ENCODE assay signal across 27 cellular contexts in genomic region chr7:138796038-138796580, GRCh38. TPM values are rescaled to one million over a fixed set of nuclear protein-coding genes. Genes with fewer than 3 reads are reported as not detected.
"Had no signal": no experiment of that assay in that cellular context is flagged by ENCODE, and none has a peak within 500 bp of the region (broad histone marks: within the 10 kb centered on the region; RNA-seq: fewer than 3 reads in every experiment).

No MANE protein-coding gene starts in this region.

- ATAC-seq: effector memory CD8-positive, alpha-beta T cell; gastroesophageal sphincter; left colon; naive thymus-derived CD4-positive, alpha-beta T cell; right cardiac atrium; stimulated activated naive B cell treated with anti-CD40 and anti-IgM and Interleukin-4, amounts not matched to agents 10 μg/mL and 1 μg/mL and 100 μg/mL, for 72 hours; stimulated activated naive CD8-positive, alpha-beta T cell treated with anti-CD3 and anti-CD28 coated beads, Interleukin-15, amount 100 ng/mL, for 72 hours had no signal

- H3K36me3 ChIP-seq: esophagus squamous epithelium, gastroesophageal sphincter, tibial nerve had no signal

- H3K9me3 ChIP-seq: esophagus squamous epithelium, gastroesophageal sphincter, testis, tibial nerve had no signal

- H3K27ac ChIP-seq: epithelial cell of prostate, esophagus squamous epithelium, gastroesophageal sphincter, testis, tibial nerve had no signal

- H3K36me3 Mint-ChIP-seq: immature natural killer cell; stimulated activated naive B cell treated with anti-CD40 and anti-IgM and Interleukin-4, amounts not matched to agents 10 μg/mL and 1 μg/mL and 100 μg/mL, for 72 hours had no signal

- DNase-seq: effector memory CD8-positive, alpha-beta T cell; esophagus squamous epithelium; foreskin fibroblast; immature natural killer cell; left colon; naive thymus-derived CD4-positive, alpha-beta T cell; nephron progenitor cell; right cardiac atrium; stimulated activated CD4-positive, alpha-beta T cell treated with anti-CD3 and anti-CD28 coated beads, Interleukin-15, amount 100 ng/mL, for 24 hours; stimulated activated CD4-positive, alpha-beta T cell treated with anti-CD3 and anti-CD28 coated beads, Interleukin-1b, Interleukin-23, amount 100 ng/mL, for 48 hours; stimulated activated CD4-positive, alpha-beta T cell treated with anti-CD3 and anti-CD28 coated beads, Interleukin-4, amount 100 ng/mL, for 24 hours; stimulated activated naive B cell treated with anti-CD40 and anti-IgM and Interleukin-4, amounts not matched to agents 10 μg/mL and 1 μg/mL and 100 μg/mL, for 72 hours; stimulated activated naive CD8-positive, alpha-beta T cell treated with anti-CD3 and anti-CD28 coated beads, Interleukin-15, amount 100 ng/mL, for 72 hours; testis had no signal

- H3K27me3 ChIP-seq: testis, tibial nerve had no signal

- H3K27ac Mint-ChIP-seq: dendritic cell treated with granulocyte-macrophage colony-stimulating factor and Interleukin-4, amounts not matched to agents 40 ng/mL and 50 ng/mL, for 4 days; effector memory CD8-positive, alpha-beta T cell; naive thymus-derived CD4-positive, alpha-beta T cell; nephron progenitor cell; stimulated activated naive B cell treated with anti-CD40 and anti-IgM and Interleukin-4, amounts not matched to agents 10 μg/mL and 1 μg/mL and 100 μg/mL, for 72 hours had no signal

- H3K4me1 ChIP-seq: esophagus squamous epithelium, gastroesophageal sphincter, testis, tibial nerve had no signal

- H3K9me3 Mint-ChIP-seq: dendritic cell treated with granulocyte-macrophage colony-stimulating factor and Interleukin-4, amounts not matched to agents 40 ng/mL and 50 ng/mL, for 4 days; effector memory CD8-positive, alpha-beta T cell; nephron progenitor cell; stimulated activated naive CD8-positive, alpha-beta T cell treated with anti-CD3 and anti-CD28 coated beads, Interleukin-15, amount 100 ng/mL, for 72 hours had no signal

- H3K27me3 Mint-ChIP-seq: dendritic cell treated with granulocyte-macrophage colony-stimulating factor and Interleukin-4, amounts not matched to agents 40 ng/mL and 50 ng/mL, for 4 days; stimulated activated naive CD8-positive, alpha-beta T cell treated with anti-CD3 and anti-CD28 coated beads, Interleukin-15, amount 100 ng/mL, for 72 hours had no signal

- H3K4me3 Mint-ChIP-seq: dendritic cell treated with granulocyte-macrophage colony-stimulating factor and Interleukin-4, amounts not matched to agents 40 ng/mL and 50 ng/mL, for 4 days; effector memory CD8-positive, alpha-beta T cell; naive thymus-derived CD4-positive, alpha-beta T cell; nephron progenitor cell; stimulated activated naive B cell treated with anti-CD40 and anti-IgM and Interleukin-4, amounts not matched to agents 10 μg/mL and 1 μg/mL and 100 μg/mL, for 72 hours; stimulated activated naive CD8-positive, alpha-beta T cell treated with anti-CD3 and anti-CD28 coated beads, Interleukin-15, amount 100 ng/mL, for 72 hours had no signal

- H3K4me1 Mint-ChIP-seq: stimulated activated naive B cell treated with anti-CD40 and anti-IgM and Interleukin-4, amounts not matched to agents 10 μg/mL and 1 μg/mL and 100 μg/mL, for 72 hours had no signal

- H3K4me3 ChIP-seq: esophagus squamous epithelium, gastroesophageal sphincter, testis, tibial nerve had no signal

- FAIRE-seq: keratinocyte had no signal

RNA-seq across cellular contexts. Expression of gene TMEM213, which starts 1.7 kb away (rescaled TPM):
- total RNA-seq: left colon, liver, lung microvascular endothelial cell, mesenteric fat pad, mononuclear cell, osteoblast, posterior vena cava, right cardiac atrium, subcutaneous adipose tissue, tibial nerve, ureter had no signal
- polyA plus RNA-seq: keratinocyte; liver; naive thymus-derived CD4-positive, alpha-beta T cell; right cardiac atrium had no signal

RNA-seq across cellular contexts. Expression of gene ATP6V0A4, which starts 1.9 kb away (rescaled TPM):
- total RNA-seq: left colon; liver; mesenteric fat pad; mononuclear cell; naive thymus-derived CD4-positive, alpha-beta T cell; posterior vena cava; right cardiac atrium; subcutaneous adipose tissue; tibial nerve had no signal
- polyA plus RNA-seq: immature natural killer cell; liver; naive thymus-derived CD4-positive, alpha-beta T cell; right cardiac atrium had no signal
